In genomic region chr17:78529251-78529650, GRCh38 we compare ENCODE assay signal across 14 cellular contexts. TPM values are rescaled to one million over a fixed set of nuclear protein-coding genes. Genes with fewer than 3 reads are reported as not detected.
"Had no signal": no experiment of that assay in that cellular context is flagged by ENCODE, and none has a peak within 500 bp of the region (broad histone marks: within the 10 kb centered on the region; RNA-seq: fewer than 3 reads in every experiment).

No MANE protein-coding gene starts in this region.

- H3K27ac ChIP-seq: SK-N-MC had no signal

- ATAC-seq: activated CD8-positive, alpha-beta memory T cell treated with anti-CD3 and anti-CD28 coated beads, Interleukin-2, amount 10 ng/mL, durations not matched to agents 7 days and 5 days; Right ventricle myocardium inferior had no signal

- DNase-seq: activated B cell treated with CpG ODN at 0.5 μM for 24 hours; activated CD4-positive, alpha-beta T cell treated with anti-CD3 and anti-CD28 coated beads for 1 hour; activated CD4-positive, alpha-beta T cell treated with anti-CD3 and anti-CD28 coated beads, Interleukin-2, amount 10 ng/mL, durations not matched to agents 24 days and 14 days; activated CD4-positive, alpha-beta T cell treated with anti-CD3 and anti-CD28 coated beads, Interleukin-2, amount 50 U/mL, for 48 hours; activated CD8-positive, alpha-beta memory T cell treated with anti-CD3 and anti-CD28 coated beads, Interleukin-2, amount 10 ng/mL, durations not matched to agents 7 days and 5 days; activated gamma-delta T cell; activated naive CD4-positive, alpha-beta T cell treated with anti-CD3 and anti-CD28 coated beads for 36 hours; activated T-cell treated with anti-CD3 and anti-CD28 coated beads, Interleukin-2, amount 50 U/mL, for 24 hours; Kasumi-1; KBM-7; NCI-H1048; SW 1271 had no signal

- H3K4me3 ChIP-seq: SK-N-MC had no signal

RNA-seq across cellular contexts. Expression of gene DNAH17, which starts 47.9 kb away (rescaled TPM):
- total RNA-seq: Right ventricle myocardium inferior had no signal
